In the genomic region with DNA sequence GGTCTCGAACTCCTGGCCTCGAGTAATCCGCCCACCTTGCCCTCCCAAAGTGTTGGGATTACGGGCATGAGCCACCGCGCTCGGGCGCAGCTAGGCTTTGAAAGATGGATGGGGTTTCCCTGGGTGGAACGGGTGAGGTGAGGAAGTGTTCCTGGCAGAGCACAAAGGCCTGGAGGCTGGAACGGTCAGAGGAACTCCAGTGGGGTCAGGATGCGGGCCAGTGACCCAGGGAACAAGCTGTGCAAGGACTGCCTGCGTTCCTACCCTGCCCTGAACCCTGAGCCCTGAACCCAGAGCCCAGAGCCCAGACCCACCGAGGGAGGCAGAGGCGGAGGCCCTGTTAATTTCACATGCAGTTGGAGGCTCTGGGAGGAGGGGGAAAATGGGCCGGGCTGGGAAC, we compare ENCODE assay signal across 15 cellular contexts. TPM values are rescaled to one million over a fixed set of nuclear protein-coding genes. Genes with fewer than 3 reads are reported as not detected.
DNase-seq lines count a peak whose midpoint lies in the region; ATAC-seq and TF ChIP-seq lines count a peak whose summit lies in the region.
"Had no signal": no experiment of that assay in that cellular context is flagged by ENCODE, and none has a peak within 500 bp of the region (broad histone marks: within the 10 kb centered on the region; RNA-seq: fewer than 3 reads in every experiment).

No MANE protein-coding gene starts in this region.

- H3K27me3 ChIP-seq in right cardiac atrium (ENCODE audit: control insufficient read depth, insufficient read depth) (no peaks in the 10 kb centered on the region), gastroesophageal sphincter (no peaks in the 10 kb centered on the region), trophoblast cell (ENCODE audit: insufficient read depth, low read length) (no peaks in the 10 kb centered on the region), tibial artery (no peaks in the 10 kb centered on the region), Peyer's patch (no peaks in the 10 kb centered on the region), testis (no peaks in the 10 kb centered on the region)

- peaks cover 2% of the 10 kb centered on the region for H3K79me2 ChIP-seq in trophoblast cell (ENCODE audit: control insufficient read depth, insufficient read depth, low read length, poor library complexity)

- 55% methylated on average over 15 of the region's 15 CpGs for whole genome bisulfite sequencing in right cardiac atrium
- whole genome bisulfite sequencing in gastroesophageal sphincter (ENCODE audit: low coverage in 1 of 2), 2 donors: 61% methylated on average over 4 of the region's 15 CpGs; no CpG with 5 or more reads in 1 of the 2 donors
- WGBS in trophoblast cell (ENCODE audit: extremely low coverage, insufficient coverage, insufficient read length): no CpG with 5 or more reads among the region's 15 CpGs
- WGBS in testis, 2 donors: 49 to 59% methylated on average over 13 to 15 of the region's 15 CpGs

- H2AFZ ChIP-seq in trophoblast cell (ENCODE audit: insufficient read depth, low read length, poor library complexity): no peak overlapping the region

- H3K9me3 ChIP-seq in right cardiac atrium (ENCODE audit: control insufficient read depth, low read length) (no peaks in the 10 kb centered on the region), gastroesophageal sphincter (no peaks in the 10 kb centered on the region), trophoblast cell (ENCODE audit: insufficient read depth, low read depth, low read length) (no peaks in the 10 kb centered on the region), tibial artery (no peaks in the 10 kb centered on the region), Peyer's patch (no peaks in the 10 kb centered on the region), testis (no peaks in the 10 kb centered on the region)

- H3K23ac ChIP-seq in trophoblast cell (ENCODE audit: low read length): no peak overlapping the region

- H3K18ac ChIP-seq in trophoblast cell (ENCODE audit: low read length): peak overlapping the region; percentile 41

- CTCF ChIA-PET in MCF 10A (lab: Yijun Ruan, JAX): no interaction called here

- no peak overlapping the region for H3K4me3 ChIP-seq in right cardiac atrium (ENCODE audit: low read length)
- no peak overlapping the region for H3K4me3 ChIP-seq in gastroesophageal sphincter
- no peak overlapping the region for H3K4me3 ChIP-seq in trophoblast cell (ENCODE audit: low read depth, low read length)
- H3K4me3 ChIP-seq in tibial artery: no peak overlapping the region
- no peak overlapping the region for H3K4me3 ChIP-seq in Peyer's patch
- no peak overlapping the region for H3K4me3 ChIP-seq in testis

- TF ChIP-seq POLR2A in gastroesophageal sphincter (IDR thresholded peaks at IDR 0.05): no peak
- no peak for TF ChIP-seq POLR2A in Peyer's patch (IDR thresholded peaks at IDR 0.05)
- no peak for TF ChIP-seq POLR2A in testis (IDR thresholded peaks at IDR 0.05)

- H3K27me3 Mint-ChIP-seq in MCF 10A (ENCODE audit: insufficient read depth, unreplicated experiment): no peaks in the 10 kb centered on the region

- POLR2A ChIA-PET in MCF 10A (lab: Yijun Ruan, JAX): no interaction called here

- peak; percentile 18 for TF ChIP-seq EP300 in gastroesophageal sphincter (IDR thresholded peaks at IDR 0.05)

- ATAC-seq in right cardiac atrium (peak; percentile 8 to 50), Right ventricle myocardium superior (ENCODE audit: poor library complexity) (no peak), gastroesophageal sphincter (no peak)

- peaks cover 4% of the 10 kb centered on the region for H3K36me3 Mint-ChIP-seq in MCF 10A (ENCODE audit: insufficient read depth, unreplicated experiment)

- H4K12ac ChIP-seq in trophoblast cell (ENCODE audit: low read depth, low read length): no peak overlapping the region

- no peak overlapping the region for H3K27ac ChIP-seq in right cardiac atrium (ENCODE audit: low read length)
- peak overlapping the region; percentile 75 to 98 (median 90) for H3K27ac ChIP-seq in gastroesophageal sphincter
- H3K27ac ChIP-seq in trophoblast cell (ENCODE audit: low read depth, low read length): no peak overlapping the region
- H3K27ac ChIP-seq in tibial artery: peak overlapping the region; percentile 12 to 93
- no peak overlapping the region for H3K27ac ChIP-seq in Peyer's patch
- H3K27ac ChIP-seq in testis: no peak overlapping the region
- H3K27ac ChIP-seq: 22Rv1 had no signal

- DNase-seq in right cardiac atrium (peak in 2 of 3 donors; percentile 59 to 79), Right ventricle myocardium superior (no peak), trophoblast cell (no peak), tibial artery (no peak), MCF 10A (ENCODE audit: unreplicated experiment) (no peak), Peyer's patch (no peak), testis (no peak)
- DNase-seq: DMS153, EL, H9, Kasumi-1, NCI-H1930, NCI-H524 had no signal

- no peak overlapping the region for H3K4ac ChIP-seq in trophoblast cell (ENCODE audit: low read depth, low read length)

- no peaks in the 10 kb centered on the region for H3K9me3 Mint-ChIP-seq in MCF 10A (ENCODE audit: unreplicated experiment)
- H3K9me3 Mint-ChIP-seq: H9 had no signal

- H3K4me3 Mint-ChIP-seq in MCF 10A (ENCODE audit: unreplicated experiment): no peak overlapping the region
- H3K4me3 Mint-ChIP-seq: H9 had no signal

- no peak overlapping the region for H4K91ac ChIP-seq in trophoblast cell (ENCODE audit: low read depth, low read length)

- no peak overlapping the region for H3K14ac ChIP-seq in trophoblast cell (ENCODE audit: low read length)

- no peak overlapping the region for H3K27ac Mint-ChIP-seq in MCF 10A (ENCODE audit: low read depth, unreplicated experiment)

- H3K79me1 ChIP-seq in trophoblast cell (ENCODE audit: low read length): no peaks in the 10 kb centered on the region

- no peak overlapping the region for H2BK5ac ChIP-seq in trophoblast cell (ENCODE audit: low read depth, low read length, poor library complexity)

- no peak overlapping the region for H3K4me2 ChIP-seq in trophoblast cell (ENCODE audit: low read length)

- no peak overlapping the region for H2BK120ac ChIP-seq in trophoblast cell (ENCODE audit: insufficient read depth, low read length, poor library complexity)

- H2BK12ac ChIP-seq in trophoblast cell (ENCODE audit: low read length): no peak overlapping the region

- H4K8ac ChIP-seq in trophoblast cell (ENCODE audit: low read depth, low read length): no peak overlapping the region

- peaks cover 9% of the 10 kb centered on the region for H3K4me1 ChIP-seq in right cardiac atrium (ENCODE audit: control insufficient read depth, insufficient read depth, low read length)
- peaks cover 0 to 100% (median 67%) of the 10 kb centered on the region in 3 donors for H3K4me1 ChIP-seq in gastroesophageal sphincter
- peaks cover 6 to 7% of the 10 kb centered on the region in 2 experiments for H3K4me1 ChIP-seq in trophoblast cell (ENCODE audit: control insufficient read depth in 1 of 2, insufficient read depth in 2 of 2, low read length in 2 of 2)
- H3K4me1 ChIP-seq in tibial artery: peaks cover 0 to 100% (median 87%) of the 10 kb centered on the region in 4 donors
- no peaks in the 10 kb centered on the region for H3K4me1 ChIP-seq in Peyer's patch
- peaks cover 3% of the 10 kb centered on the region for H3K4me1 ChIP-seq in testis

- intact Hi-C loops in right cardiac atrium (cut with DNase I) (loop anchor here in 1 of 4 donors (2.0 kb wide), 1 partner anchor 19 kb away; no protein-coding TSS in a partner anchor), Right ventricle myocardium superior (cut with DNase I) (no loop called here), tibial artery (cut with DNase I; ENCODE audit: low total_unique reads) (no loop called here), MCF 10A (cut with micrococcal nuclease) (no loop called here), testis (cut with DNase I; ENCODE audit: low total_unique reads) (no loop called here)

- H3K36me3 ChIP-seq in gastroesophageal sphincter (no peaks in the 10 kb centered on the region), trophoblast cell (ENCODE audit: control insufficient read depth in 1 of 2, insufficient read depth in 2 of 2, low read length in 2 of 2) (peaks cover 0 to 3% of the 10 kb centered on the region in 2 experiments), tibial artery (no peaks in the 10 kb centered on the region), Peyer's patch (no peaks in the 10 kb centered on the region), testis (ENCODE audit: low read depth, missing control alignments) (no peaks in the 10 kb centered on the region)

- no peak overlapping the region for H2AK5ac ChIP-seq in trophoblast cell (ENCODE audit: low read length)

- BruUV-seq in MCF 10A (replicated peaks; lab: Mats Ljungman, UMichigan): no TSS peak

- no peak overlapping the region for H3K9ac ChIP-seq in trophoblast cell (ENCODE audit: low read length)

- TF ChIP-seq CTCF in gastroesophageal sphincter (IDR thresholded peaks at IDR 0.05) (no peak), tibial artery (IDR thresholded peaks at IDR 0.05) (no peak), MCF 10A (IDR thresholded peaks at IDR 0.05; ENCODE audit: unreplicated experiment) (no peak), Peyer's patch (IDR thresholded peaks at IDR 0.05) (no peak), testis (IDR thresholded peaks at IDR 0.05) (no peak)

- peaks cover 8% of the 10 kb centered on the region for H3K4me1 Mint-ChIP-seq in MCF 10A (ENCODE audit: insufficient read depth, unreplicated experiment)

RNA-seq across cellular contexts. Expression of gene NCS1, which starts 23.4 kb away (rescaled TPM):
- total RNA-seq in right cardiac atrium (10 to 100 TPM; 16.6 to 46.9 (median 19.0) TPM), Right ventricle myocardium superior (5.0 TPM), gastroesophageal sphincter (100 to 1,000 TPM; 105 to 231 (median 127) TPM), MCF 10A (2022) (27.8 and 41.3 TPM in 2 replicates), Peyer's patch (1 to 10 TPM in 3 of 4 donors, under 1 TPM in 1; 0.70 to 6.6 (median 4.1) TPM), testis (1 to 10 TPM; 5.2 TPM)
- polyA plus RNA-seq in right cardiac atrium (9.3 TPM), testis (ENCODE audit: insufficient read depth, low read depth, low replicate concordance) (13.0 TPM)
- 24.9 and 25.0 TPM in 2 replicates for polyA plus RNA-seq in trophoblast cell (2013)

Comparison
In these comparisons a context has a peak if more than half of its experiments do, and no peak if none do; other contexts are left out.
1. ATAC-seq: peak in right cardiac atrium (2 of 2); none in Right ventricle myocardium superior (single experiment) and gastroesophageal sphincter (single experiment).
2. DNase-seq: peak in right cardiac atrium (2 of 3); none in Right ventricle myocardium superior (single experiment), trophoblast cell (0 of 2), tibial artery (0 of 2), MCF 10A (single experiment), Peyer's patch (0 of 3) and testis (single experiment).
3. H3K27ac ChIP-seq: peak in gastroesophageal sphincter (4 of 4) and tibial artery (2 of 2); none in right cardiac atrium (single experiment), trophoblast cell (single experiment), Peyer's patch (0 of 4) and testis (0 of 2).